In the genomic region with DNA sequence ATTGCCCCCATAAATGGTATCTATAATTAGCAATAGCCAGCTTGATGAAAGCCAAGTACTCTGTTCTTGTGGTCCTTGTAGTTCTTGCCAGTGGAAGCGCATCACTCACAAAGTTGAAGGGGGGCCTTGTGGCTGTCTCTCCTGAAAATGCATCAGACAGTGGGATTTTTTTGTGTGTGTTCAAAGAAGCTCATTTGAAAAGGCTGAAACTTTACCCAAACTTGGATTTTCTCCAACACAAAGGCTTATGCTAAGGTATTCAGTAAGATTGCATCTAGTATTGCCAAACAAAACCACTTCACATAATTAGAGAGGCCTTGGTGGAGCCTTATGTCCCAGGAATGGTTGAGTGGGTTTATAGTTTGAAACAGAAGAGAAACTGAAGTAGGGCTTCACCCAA, we compare ENCODE assay signal across 24 cellular contexts.
DNase-seq lines count a peak whose midpoint lies in the region; ATAC-seq and TF ChIP-seq lines count a peak whose summit lies in the region.
"Had no signal": no experiment of that assay in that cellular context is flagged by ENCODE, and none has a peak within 500 bp of the region (broad histone marks: within the 10 kb centered on the region; RNA-seq: fewer than 3 reads in every experiment).

No MANE protein-coding gene starts in this region.

- no peak overlapping the region for H2AFZ ChIP-seq in mesenchymal stem cell (ENCODE audit: low read depth, low read length)

- no peak overlapping the region for H4K8ac ChIP-seq in mesenchymal stem cell (ENCODE audit: low read length)

- H3K36me3 ChIP-seq in HAP-1 (replicated peaks) (no peaks in the 10 kb centered on the region), mesenchymal stem cell (ENCODE audit: control insufficient read depth in 1 of 2, insufficient read depth in 2 of 2, low read depth in 1 of 2, low read length in 2 of 2) (no peaks in the 10 kb centered on the region), body of pancreas (replicated peaks in 1 of 2; ENCODE audit: insufficient read depth in 1 of 2, low read depth in 2 of 2) (no peaks in the 10 kb centered on the region)
- H3K36me3 ChIP-seq: adrenal gland; BLaER1 treated with 17β-estradiol and CSF1 and Interleukin-3, amounts not matched to agents 10 nM and 100 nM had no signal

- H3K79me1 ChIP-seq in mesenchymal stem cell (replicated peaks; ENCODE audit: low read length, poor library complexity, severe bottlenecking): no peaks in the 10 kb centered on the region

- intact Hi-C loops in body of pancreas (cut with DNase I): no loop called here

- peaks cover 0 to 9% (median 1%) of the 10 kb centered on the region in 5 donors for H3K27me3 Mint-ChIP-seq in naive thymus-derived CD8-positive, alpha-beta T cell
- H3K27me3 Mint-ChIP-seq: activated CD4-positive, alpha-beta T cell treated with anti-CD3 and anti-CD28 coated beads for 36 hours; activated T-cell treated with anti-CD3 and anti-CD28 coated beads, Interleukin-2, amount 50 U/mL, for 24 hours had no signal

- no peak overlapping the region for H3K4me2 ChIP-seq in mesenchymal stem cell (ENCODE audit: low read length, poor library complexity, severe bottlenecking)
- H3K4me2 ChIP-seq: BLaER1 treated with 17β-estradiol and CSF1 and Interleukin-3, amounts not matched to agents 10 nM and 100 nM had no signal

- no peak overlapping the region for H2BK15ac ChIP-seq in mesenchymal stem cell (ENCODE audit: low read depth, poor library complexity, severe bottlenecking)

- 100% methylated on average over 1 of the region's 1 CpG for WGBS in mesenchymal stem cell
- 93 to 100% methylated on average over 1 of the region's 1 CpG for WGBS in body of pancreas, 2 donors

- no peak overlapping the region for H3K27ac Mint-ChIP-seq in naive thymus-derived CD8-positive, alpha-beta T cell
- H3K27ac Mint-ChIP-seq: activated CD4-positive, alpha-beta T cell treated with anti-CD3 and anti-CD28 coated beads for 36 hours; activated T-cell treated with anti-CD3 and anti-CD28 coated beads, Interleukin-2, amount 50 U/mL, for 24 hours; naive thymus-derived CD4-positive, alpha-beta T cell; stimulated activated effector memory CD8-positive, alpha-beta T cell treated with anti-CD3 and anti-CD28 coated beads, Interleukin-12 subunit alpha, Interleukin-12 subunit beta, amount 100 ng/mL, for 72 hours; T-helper 1 cell treated with Interleukin-12 subunit alpha and Interleukin-12 subunit beta and Interleukin-4 antibody, amounts not matched to agents 30 μg/mL and 1 μg/mL, for 36 hours had no signal

- no peak overlapping the region for H3K4me3 Mint-ChIP-seq in naive thymus-derived CD8-positive, alpha-beta T cell
- H3K4me3 Mint-ChIP-seq: activated CD4-positive, alpha-beta T cell treated with anti-CD3 and anti-CD28 coated beads for 36 hours; activated T-cell treated with anti-CD3 and anti-CD28 coated beads, Interleukin-2, amount 50 U/mL, for 24 hours; naive thymus-derived CD4-positive, alpha-beta T cell; stimulated activated effector memory CD8-positive, alpha-beta T cell treated with anti-CD3 and anti-CD28 coated beads, Interleukin-12 subunit alpha, Interleukin-12 subunit beta, amount 100 ng/mL, for 72 hours; T-helper 1 cell treated with Interleukin-12 subunit alpha and Interleukin-12 subunit beta and Interleukin-4 antibody, amounts not matched to agents 30 μg/mL and 1 μg/mL, for 36 hours had no signal

- no peak overlapping the region for H3K23ac ChIP-seq in mesenchymal stem cell (ENCODE audit: low read length in 2 of 2)

- H3K9me3 ChIP-seq in HAP-1 (no peaks in the 10 kb centered on the region; the same call in 1 of the 2 replicates), mesenchymal stem cell (ENCODE audit: control insufficient read depth, low read length) (no peaks in the 10 kb centered on the region), body of pancreas (no peaks in the 10 kb centered on the region)
- H3K9me3 ChIP-seq: adrenal gland, Caco-2 had no signal

- peaks cover 29% of the 10 kb centered on the region for H3K4me1 ChIP-seq in HAP-1
- no peaks in the 10 kb centered on the region for H3K4me1 ChIP-seq in mesenchymal stem cell (ENCODE audit: control insufficient read depth, insufficient read depth, low read depth, low read length)
- no peaks in the 10 kb centered on the region for H3K4me1 ChIP-seq in body of pancreas
- H3K4me1 ChIP-seq: adrenal gland; BLaER1 treated with 17β-estradiol and CSF1 and Interleukin-3, amounts not matched to agents 10 nM and 100 nM; Caco-2 had no signal

- H2AK5ac ChIP-seq in mesenchymal stem cell (ENCODE audit: low read length, severe bottlenecking): no peak overlapping the region

- no peak overlapping the region for H2BK120ac ChIP-seq in mesenchymal stem cell (ENCODE audit: low read depth, low read length)

- no peak overlapping the region for H3K9ac ChIP-seq in mesenchymal stem cell (ENCODE audit: low read length)
- H3K9ac ChIP-seq: BLaER1 treated with 17β-estradiol and CSF1 and Interleukin-3, amounts not matched to agents 10 nM and 100 nM had no signal

- H2BK12ac ChIP-seq in mesenchymal stem cell (ENCODE audit: low read length in 2 of 2): no peak overlapping the region

- in situ Hi-C loops in HAP-1 (cut with MboI; ENCODE audit: low sequenced_read_pairs): no loop called here

- peaks cover 0 to 7% (median 0%) of the 10 kb centered on the region in 9 donors for H3K9me3 Mint-ChIP-seq in naive thymus-derived CD8-positive, alpha-beta T cell
- H3K9me3 Mint-ChIP-seq: activated T-cell treated with anti-CD3 and anti-CD28 coated beads, Interleukin-2, amount 50 U/mL, for 24 hours; stimulated activated effector memory CD8-positive, alpha-beta T cell treated with anti-CD3 and anti-CD28 coated beads, Interleukin-12 subunit alpha, Interleukin-12 subunit beta, amount 100 ng/mL, for 72 hours; T-helper 1 cell treated with Interleukin-12 subunit alpha and Interleukin-12 subunit beta and Interleukin-4 antibody, amounts not matched to agents 30 μg/mL and 1 μg/mL, for 36 hours had no signal

- TF ChIP-seq CTCF in cardiac fibroblast (IDR thresholded peaks at IDR 0.05; ENCODE audit: low read depth, low read length) (no peak), body of pancreas (IDR thresholded peaks at IDR 0.05) (no peak)

- H3K27me3 ChIP-seq in HAP-1 (ENCODE audit: low read depth) (no peaks in the 10 kb centered on the region), mesenchymal stem cell (ENCODE audit: control insufficient read depth in 1 of 2, insufficient read depth in 1 of 2, low read length in 2 of 2) (no peaks in the 10 kb centered on the region), body of pancreas (no peaks in the 10 kb centered on the region)
- H3K27me3 ChIP-seq: adrenal gland; BLaER1 treated with 17β-estradiol and CSF1 and Interleukin-3, amounts not matched to agents 10 nM and 100 nM had no signal

- H3K4ac ChIP-seq in mesenchymal stem cell (ENCODE audit: low read depth in 1 of 2, low read length in 2 of 2): no peak overlapping the region

- POLR2A ChIA-PET in naive thymus-derived CD8-positive, alpha-beta T cell (lab: Charles Lee): no interaction called here

- H3K14ac ChIP-seq in mesenchymal stem cell (ENCODE audit: low read length in 2 of 2): no peak overlapping the region

- ATAC-seq in GM18511 (IDR thresholded peaks at IDR 0.05; ENCODE audit: unreplicated experiment) (no peak), body of pancreas (no peak)
- ATAC-seq in naive thymus-derived CD8-positive, alpha-beta T cell: no peak
- ATAC-seq: activated CD4-positive, alpha-beta T cell treated with anti-CD3 and anti-CD28 coated beads for 36 hours; naive thymus-derived CD4-positive, alpha-beta T cell; stimulated activated effector memory CD8-positive, alpha-beta T cell treated with anti-CD3 and anti-CD28 coated beads, Interleukin-12 subunit alpha, Interleukin-12 subunit beta, amount 100 ng/mL, for 72 hours had no signal

- DNase-seq in HAP-1 (ENCODE audit: low spot score in 2 of 2): peak; percentile 52 to 83
- DNase-seq in NCI-H2171 treated with DMSO at 0.1 percent for 48 hours (lab: John Stamatoyannopoulos, UW): peak; percentile 67
- peak; percentile 38 to 54 for DNase-seq in cardiac fibroblast (ENCODE audit: low read depth in 2 of 2)
- peak; percentile 20 for DNase-seq in mesenchymal stem cell
- no peak for DNase-seq in naive thymus-derived CD8-positive, alpha-beta T cell
- DNase-seq in body of pancreas: no peak
- DNase-seq: activated CD4-positive, alpha-beta T cell treated with anti-CD3 and anti-CD28 coated beads for 36 hours; activated T-cell treated with anti-CD3 and anti-CD28 coated beads, Interleukin-2, amount 50 U/mL, for 24 hours; adrenal gland; Caco-2; central memory CD4-positive, alpha-beta T cell; DND-41; naive thymus-derived CD4-positive, alpha-beta T cell; NCI-H1092; NCI-H2029 treated with DMSO at 0.1 percent for 48 hours; NCI-H526; occipital lobe; stimulated activated CD4-positive, alpha-beta T cell treated with anti-CD3 and anti-CD28 coated beads, Interleukin-2, amount 100 ng/mL, for 48 hours; substantia nigra had no signal

- no peaks in the 10 kb centered on the region for H3K4me1 Mint-ChIP-seq in naive thymus-derived CD8-positive, alpha-beta T cell
- H3K4me1 Mint-ChIP-seq: activated CD4-positive, alpha-beta T cell treated with anti-CD3 and anti-CD28 coated beads for 36 hours; naive thymus-derived CD4-positive, alpha-beta T cell; stimulated activated effector memory CD8-positive, alpha-beta T cell treated with anti-CD3 and anti-CD28 coated beads, Interleukin-12 subunit alpha, Interleukin-12 subunit beta, amount 100 ng/mL, for 72 hours had no signal

- TF ChIP-seq POLR2A in body of pancreas (IDR thresholded peaks at IDR 0.05): no peak

- no peak overlapping the region for H2BK5ac ChIP-seq in mesenchymal stem cell (ENCODE audit: low read depth, low read length, poor library complexity, severe bottlenecking)

- no peak overlapping the region for H3K4me3 ChIP-seq in HAP-1
- H3K4me3 ChIP-seq in cardiac fibroblast (replicated peaks in 1 of 2; ENCODE audit: low read depth in 2 of 2, low read length in 2 of 2): no peak overlapping the region
- H3K4me3 ChIP-seq in mesenchymal stem cell (ENCODE audit: insufficient read depth in 1 of 2, low read depth in 1 of 2, low read length in 2 of 2): no peak overlapping the region
- no peak overlapping the region for H3K4me3 ChIP-seq in body of pancreas
- H3K4me3 ChIP-seq: adrenal gland; BLaER1 treated with 17β-estradiol and CSF1 and Interleukin-3, amounts not matched to agents 10 nM and 100 nM; SK-N-MC had no signal

- H3K27ac ChIP-seq in mesenchymal stem cell (ENCODE audit: low read length, poor library complexity, severe bottlenecking) (no peak overlapping the region), body of pancreas (no peak overlapping the region)
- H3K27ac ChIP-seq: adrenal gland; BLaER1 treated with 17β-estradiol and CSF1 and Interleukin-3, amounts not matched to agents 10 nM and 100 nM; SK-N-MC had no signal

- H4K91ac ChIP-seq in mesenchymal stem cell (ENCODE audit: low read length): no peak overlapping the region

- H3K18ac ChIP-seq in mesenchymal stem cell (ENCODE audit: low read depth in 1 of 2, low read length in 2 of 2): no peak overlapping the region

- no peaks in the 10 kb centered on the region for H3K36me3 Mint-ChIP-seq in naive thymus-derived CD8-positive, alpha-beta T cell
- H3K36me3 Mint-ChIP-seq: naive thymus-derived CD4-positive, alpha-beta T cell; stimulated activated effector memory CD8-positive, alpha-beta T cell treated with anti-CD3 and anti-CD28 coated beads, Interleukin-12 subunit alpha, Interleukin-12 subunit beta, amount 100 ng/mL, for 72 hours had no signal

Comparison
In these comparisons a context has a peak if more than half of its experiments do, and no peak if none do; other contexts are left out.
1. DNase-seq: peak in HAP-1 (2 of 2), NCI-H2171 treated with DMSO at 0.1 percent for 48 hours (single experiment), cardiac fibroblast (2 of 2) and mesenchymal stem cell (single experiment); none in naive thymus-derived CD8-positive, alpha-beta T cell (0 of 10) and body of pancreas (0 of 4).